ENCODE assay signal across 8 cellular contexts in genomic region chr16:77212736-77213541, GRCh38. TPM values are rescaled to one million over a fixed set of nuclear protein-coding genes. Genes with fewer than 3 reads are reported as not detected.
DNase-seq lines count a peak whose midpoint lies in the region; ATAC-seq and TF ChIP-seq lines count a peak whose summit lies in the region.

No MANE protein-coding gene starts in this region.

- intact Hi-C loops in right cardiac atrium (cut with DNase I) = no loop called here

- DNase-seq in Caki2 (ENCODE audit: low read depth) (peak; percentile 76), GM20000 (ENCODE audit: low spot score) (peak; percentile 82), SJCRH30 (peak in 1 of 2 experiments; percentile 34), right cardiac atrium (peak; percentile 75 to 85 (median 85)), middle frontal gyrus (ENCODE audit: extremely low spot score, low spot score) (no peak)
- DNase-seq in activated naive CD4-positive, alpha-beta T cell treated with anti-CD3 and anti-CD28 coated beads, Interleukin-2, amount 50 U/mL, for 16 hours = peak; percentile 77

- H3K9ac ChIP-seq in HUES48 (ENCODE audit: low read depth, low read length) (peak overlapping the region; percentile 65), skeletal muscle tissue (ENCODE audit: low read depth in 1 of 3, low read length in 3 of 3) (peak overlapping the region in 2 of 3 donors; percentile 32 to 66)

- WGBS in right cardiac atrium = 14% methylated on average over 62 of the region's 62 CpGs

- in situ Hi-C loops in Caki2 (cut with HindIII; ENCODE audit: low pct_unique_long_range_greater_than_20kb, low sequenced_read_pairs) = no loop called here

- H3K27ac ChIP-seq in HUES48 (ENCODE audit: low read depth, low read length) = peak overlapping the region; percentile 67
- H3K27ac ChIP-seq in SJCRH30 = peak overlapping the region; percentile 69
- no peak overlapping the region for H3K27ac ChIP-seq in right cardiac atrium (ENCODE audit: low read length)
- no peak overlapping the region for H3K27ac ChIP-seq in skeletal muscle tissue (ENCODE audit: low read depth, low read length)

- 0 out of 2 replicates have a peak, but pooled peaks cover 3% of the 10 kb centered on the region for H3K27me3 ChIP-seq in HUES48 (ENCODE audit: control insufficient read depth, insufficient read depth, low read length)
- H3K27me3 ChIP-seq in SJCRH30 = no peaks in the 10 kb centered on the region
- H3K27me3 ChIP-seq in right cardiac atrium (ENCODE audit: control insufficient read depth, insufficient read depth) = no peaks in the 10 kb centered on the region
- H3K27me3 ChIP-seq in skeletal muscle tissue (ENCODE audit: control insufficient read depth in 3 of 3, insufficient read depth in 3 of 3, low read length in 3 of 3) = peaks cover 12 to 39% (median 27%) of the 10 kb centered on the region in 3 donors

- H3K4me3 ChIP-seq in HUES48 (ENCODE audit: low read depth, low read length) (peak overlapping the region; percentile 83), SJCRH30 (peak overlapping the region; percentile 59), right cardiac atrium (ENCODE audit: low read length) (peak overlapping the region; percentile 41), skeletal muscle tissue (ENCODE audit: low read length in 3 of 3) (peak overlapping the region; percentile 54 to 61 (median 58))

- ATAC-seq in right cardiac atrium = peak; percentile 90 to 93

- peaks cover 12% of the 10 kb centered on the region for H3K4me1 ChIP-seq in HUES48 (ENCODE audit: control insufficient read depth, insufficient read depth, low read length)
- no peaks in the 10 kb centered on the region for H3K4me1 ChIP-seq in SJCRH30
- peaks cover 7% of the 10 kb centered on the region for H3K4me1 ChIP-seq in right cardiac atrium (ENCODE audit: control insufficient read depth, insufficient read depth, low read length)
- H3K4me1 ChIP-seq in skeletal muscle tissue (ENCODE audit: control insufficient read depth in 3 of 3, insufficient read depth in 3 of 3, low read length in 3 of 3) = peaks cover 3 to 9% (median 4%) of the 10 kb centered on the region in 3 donors

- no peak for TF ChIP-seq CTCF in GM20000 (IDR thresholded peaks at IDR 0.05; ENCODE audit: extremely low read depth, missing control alignments)

- H3K36me3 ChIP-seq in HUES48 (ENCODE audit: control insufficient read depth, insufficient read depth, low read length) = no peaks in the 10 kb centered on the region
- no peaks in the 10 kb centered on the region for H3K36me3 ChIP-seq in SJCRH30
- no peaks in the 10 kb centered on the region for H3K36me3 ChIP-seq in skeletal muscle tissue (ENCODE audit: control insufficient read depth in 3 of 3, insufficient read depth in 3 of 3, low read length in 3 of 3)

- H3K9me3 ChIP-seq in HUES48 (ENCODE audit: control insufficient read depth, insufficient read depth, low read length) = no peaks in the 10 kb centered on the region
- H3K9me3 ChIP-seq in SJCRH30 (replicated peaks) = no peaks in the 10 kb centered on the region
- no peaks in the 10 kb centered on the region for H3K9me3 ChIP-seq in right cardiac atrium (ENCODE audit: control insufficient read depth, low read length)
- no peaks in the 10 kb centered on the region for H3K9me3 ChIP-seq in skeletal muscle tissue (ENCODE audit: control insufficient read depth in 3 of 3, low read length in 3 of 3)

RNA-seq across cellular contexts. Expression of gene SYCE1L, which starts 13.7 kb away (rescaled TPM):
- 2.0 and 18.5 TPM in 2 replicates for total RNA-seq in Caki2 (2014; rRNA removed; shearing (Covaris generic); ENCODE audit: low replicate concordance)
- total RNA-seq in SJCRH30 (2014; rRNA removed; shearing (Covaris generic)) = 0.49 and 0.63 TPM in 2 replicates
- total RNA-seq in right cardiac atrium (1 to 10 TPM; 2.2 to 4.5 (median 3.4) TPM), skeletal muscle tissue (0.52 TPM)
- 0.70 TPM for polyA plus RNA-seq in right cardiac atrium

RNA-seq across cellular contexts. Expression of gene MON1B, which starts 21.9 kb away (rescaled TPM):
- 2.5 and 4.3 TPM in 2 replicates for total RNA-seq in Caki2 (2014; rRNA removed; shearing (Covaris generic); ENCODE audit: low replicate concordance)
- total RNA-seq in SJCRH30 (2014; rRNA removed; shearing (Covaris generic)) = 10.4 and 12.3 TPM in 2 replicates
- total RNA-seq in right cardiac atrium (10 to 100 TPM; 20.2 to 25.2 (median 23.2) TPM), skeletal muscle tissue (2.1 TPM)
- polyA plus RNA-seq in right cardiac atrium = 9.1 TPM

Comparison
In these comparisons a context has a peak if more than half of its experiments do, and no peak if none do; other contexts are left out.
1. H3K27ac ChIP-seq: peak in HUES48 (single experiment) and SJCRH30 (single experiment); none in right cardiac atrium (single experiment) and skeletal muscle tissue (single experiment).
2. Peak in every context shown above with its lines, with median percentiles within 50 percentile points of each other: H3K4me3 ChIP-seq.